In genomic region chr7:157596471-157596870, GRCh38 we compare ENCODE assay signal across 24 cellular contexts.
"Had no signal": no experiment of that assay in that cellular context is flagged by ENCODE, and none has a peak within 500 bp of the region (broad histone marks: within the 10 kb centered on the region; RNA-seq: fewer than 3 reads in every experiment).

No MANE protein-coding gene starts in this region.

- DNase-seq: activated CD4-positive, alpha-beta memory T cell treated with anti-CD3 and anti-CD28 coated beads for 36 hours; activated CD4-positive, alpha-beta T cell treated with anti-CD3 and anti-CD28 coated beads, Interleukin-2, amount 10 ng/mL, durations not matched to agents 7 days and 5 days; activated CD4-positive, CD25-positive, alpha-beta regulatory T cell; activated gamma-delta T cell; activated naive CD4-positive, alpha-beta T cell treated with anti-CD3 and anti-CD28 coated beads for 36 hours; activated T-cell treated with anti-CD3 and anti-CD28 coated beads for 4 hours; activated T-cell treated with anti-CD3 and anti-CD28 coated beads, Interleukin-2, amount 50 U/mL, for 48 hours; amygdala; brain microvascular endothelial cell; NCI-H1092; NCI-H1694 treated with DMSO at 0.1 percent for 48 hours; NCI-H2029 treated with DMSO at 0.1 percent for 48 hours; NCI-H226; NCI-H526; NCI-H82; T-cell; T-helper 2 cell had no signal

- H3K27ac ChIP-seq: brain microvascular endothelial cell, cardiac muscle cell, KMS-11, SK-N-MC, VCaP had no signal

- ATAC-seq: activated T-helper 17 cell treated with anti-CD3 and anti-CD28 coated beads, Interleukin-2, amount 50 U/mL, for 72 hours; Right ventricle myocardium inferior; T-cell had no signal

- H3K4me2 ChIP-seq: KMS-11 had no signal

- H3K4me3 ChIP-seq: cardiac muscle cell, SK-N-MC had no signal

- H3K27me3 ChIP-seq: brain microvascular endothelial cell had no signal

- H3K27ac Mint-ChIP-seq: activated CD4-positive, alpha-beta memory T cell treated with anti-CD3 and anti-CD28 coated beads for 36 hours; activated CD4-positive, alpha-beta T cell treated with anti-CD3 and anti-CD28 coated beads, Interleukin-2, amount 10 ng/mL, durations not matched to agents 7 days and 5 days; activated naive CD4-positive, alpha-beta T cell treated with anti-CD3 and anti-CD28 coated beads for 36 hours; activated naive CD8-positive, alpha-beta T cell; activated T-helper 17 cell treated with anti-CD3 and anti-CD28 coated beads, Interleukin-2, amount 50 U/mL, for 72 hours; T-cell had no signal

- H3K36me3 Mint-ChIP-seq: activated CD4-positive, alpha-beta memory T cell treated with anti-CD3 and anti-CD28 coated beads for 36 hours; activated naive CD8-positive, alpha-beta T cell; T-cell had no signal

- H3K9me3 Mint-ChIP-seq: activated CD4-positive, alpha-beta memory T cell treated with anti-CD3 and anti-CD28 coated beads for 36 hours; activated CD4-positive, alpha-beta T cell treated with anti-CD3 and anti-CD28 coated beads, Interleukin-2, amount 10 ng/mL, durations not matched to agents 7 days and 5 days; activated naive CD4-positive, alpha-beta T cell treated with anti-CD3 and anti-CD28 coated beads for 36 hours; activated T-helper 17 cell treated with anti-CD3 and anti-CD28 coated beads, Interleukin-2, amount 50 U/mL, for 72 hours; T-cell had no signal

- H3K36me3 ChIP-seq: brain microvascular endothelial cell, cardiac muscle cell had no signal

- H3K4me1 Mint-ChIP-seq: activated CD4-positive, alpha-beta T cell treated with anti-CD3 and anti-CD28 coated beads, Interleukin-2, amount 10 ng/mL, durations not matched to agents 7 days and 5 days; activated T-helper 17 cell treated with anti-CD3 and anti-CD28 coated beads, Interleukin-2, amount 50 U/mL, for 72 hours; T-cell had no signal

- H3K9ac ChIP-seq: KMS-11 had no signal

- H3K4me3 Mint-ChIP-seq: activated CD4-positive, alpha-beta memory T cell treated with anti-CD3 and anti-CD28 coated beads for 36 hours; activated CD4-positive, alpha-beta T cell treated with anti-CD3 and anti-CD28 coated beads, Interleukin-2, amount 10 ng/mL, durations not matched to agents 7 days and 5 days; activated naive CD4-positive, alpha-beta T cell treated with anti-CD3 and anti-CD28 coated beads for 36 hours; activated naive CD8-positive, alpha-beta T cell; activated T-helper 17 cell treated with anti-CD3 and anti-CD28 coated beads, Interleukin-2, amount 50 U/mL, for 72 hours; T-cell had no signal
